14 cellular contexts compared by ENCODE assay signal in genomic region chr17:81409190-81409935, GRCh38. TPM values are rescaled to one million over a fixed set of nuclear protein-coding genes. Genes with fewer than 3 reads are reported as not detected.
DNase-seq lines count a peak whose midpoint lies in the region; TF ChIP-seq lines count a peak whose summit lies in the region.
"Had no signal": no experiment of that assay in that cellular context is flagged by ENCODE, and none has a peak within 500 bp of the region (broad histone marks: within the 10 kb centered on the region; RNA-seq: fewer than 3 reads in every experiment).

No MANE protein-coding gene starts in this region.

- H3K27me3 Mint-ChIP-seq in neural progenitor cell (ENCODE audit: insufficient read depth, low read depth) = no peaks in the 10 kb centered on the region

- peaks cover 94% of the 10 kb centered on the region for H4K20me1 ChIP-seq in neural progenitor cell (ENCODE audit: low read depth)

- H3K27ac Mint-ChIP-seq in neural progenitor cell = peak overlapping the region; percentile 46

- H3K4me2 ChIP-seq in neural progenitor cell = no peak overlapping the region
- H3K4me2 ChIP-seq: hepatocyte had no signal

- H3K27me3 ChIP-seq in neural progenitor cell = peaks cover 3% of the 10 kb centered on the region
- H3K27me3 ChIP-seq: cardiac muscle cell, hepatocyte, ovary, upper lobe of left lung had no signal

- no peak overlapping the region for H2AFZ ChIP-seq in neural progenitor cell (replicated peaks)
- H2AFZ ChIP-seq: hepatocyte had no signal

- H3K9ac ChIP-seq in neural progenitor cell = no peak overlapping the region

- H3K36me3 ChIP-seq in neural progenitor cell = no peaks in the 10 kb centered on the region
- H3K36me3 ChIP-seq: cardiac muscle cell, lower lobe of right lung, ovary, upper lobe of left lung had no signal

- TF ChIP-seq CTCF in neural progenitor cell (IDR thresholded peaks at IDR 0.05) = peak; percentile 51

- POLR2A ChIA-PET in HEK293T (lab: Yijun Ruan, JAX) = interaction anchor here (1.1 kb wide), 1 partner anchor 143 kb away, joined by 3 read pairs; the partner anchor contains the start of gene FAAP100

- DNase-seq in NCI-H1417 (lab: John Stamatoyannopoulos, UW) (peak; percentile 62 to 86 (median 81)), NCI-H1417 treated with DMSO at 0.1 percent for 48 hours (lab: John Stamatoyannopoulos, UW) (no peak), NCI-H187 (lab: John Stamatoyannopoulos, UW) (peak; percentile 14 to 86), SHP77 treated with DMSO at 0.1 percent for 48 hours (lab: John Stamatoyannopoulos, UW) (peak; percentile 74), neural progenitor cell (ENCODE audit: low spot score) (peak; percentile 75), HEK293T (ENCODE audit: extremely low spot score) (no peak), LoVo (ENCODE audit: low spot score) (no peak), AG08396 (ENCODE audit: low spot score) (no peak)
- DNase-seq: activated effector memory CD4-positive, alpha-beta T cell treated with Interleukin-2 at 50 U/mL for 16 hours; lower lobe of right lung; ovary had no signal

- peak overlapping the region; percentile 73 for H3K4me3 Mint-ChIP-seq in neural progenitor cell

- H3K27ac ChIP-seq in neural progenitor cell = no peak overlapping the region
- H3K27ac ChIP-seq: cardiac muscle cell, hepatocyte, lower lobe of right lung, ovary, upper lobe of left lung had no signal

- peaks cover 18% of the 10 kb centered on the region for H3K79me2 ChIP-seq in neural progenitor cell (ENCODE audit: low read depth)

- H3F3A ChIP-seq in neural progenitor cell (ENCODE audit: low read depth) = no peaks in the 10 kb centered on the region

- no peaks in the 10 kb centered on the region for H3K9me3 ChIP-seq in neural progenitor cell (ENCODE audit: low read depth)
- H3K9me3 ChIP-seq: lower lobe of right lung, ovary, upper lobe of left lung had no signal

- peaks cover 29% of the 10 kb centered on the region for H3K4me1 ChIP-seq in neural progenitor cell

- CTCF ChIA-PET in HEK293T (lab: Yijun Ruan, JAX) = no interaction called here

- no peaks in the 10 kb centered on the region for H3K36me3 Mint-ChIP-seq in neural progenitor cell

- H3K4me3 ChIP-seq in neural progenitor cell = no peak overlapping the region
- H3K4me3 ChIP-seq: cardiac muscle cell, hepatocyte, lower lobe of right lung, ovary, upper lobe of left lung had no signal

- H3K4me1 Mint-ChIP-seq in neural progenitor cell = peaks cover 42% of the 10 kb centered on the region

- no peaks in the 10 kb centered on the region for H3K9me3 Mint-ChIP-seq in neural progenitor cell

TF ChIP-seq in HEK293T, 16 proteins besides CTCF, POLR2A, EP300 and RAD21:
- TF ChIP-seq SP1 (IDR thresholded peaks at IDR 0.05) = no peak
- TF ChIP-seq CTBP1 (IDR thresholded peaks at IDR 0.05; ENCODE audit: borderline replicate concordance) = no peak
- TF ChIP-seq L3MBTL2 (conservative IDR thresholded peaks at IDR 0.05) = no peak
- TF ChIP-seq ARNT (IDR thresholded peaks at IDR 0.05) = no peak
- TF ChIP-seq FOXA1 (IDR thresholded peaks at IDR 0.05) = no peak
- TF ChIP-seq HDGF (IDR thresholded peaks at IDR 0.05; ENCODE audit: borderline replicate concordance) = no peak
- TF ChIP-seq TARDBP (IDR thresholded peaks at IDR 0.05) = no peak
- no peak for TF ChIP-seq ZNF384 (IDR thresholded peaks at IDR 0.05)
- TF ChIP-seq ELF4 (IDR thresholded peaks at IDR 0.05) = no peak
- no peak for TF ChIP-seq LEF1 (IDR thresholded peaks at IDR 0.05; ENCODE audit: borderline replicate concordance)
- no peak for TF ChIP-seq FOXK2 (IDR thresholded peaks at IDR 0.05)
- TF ChIP-seq, protein P1, sequence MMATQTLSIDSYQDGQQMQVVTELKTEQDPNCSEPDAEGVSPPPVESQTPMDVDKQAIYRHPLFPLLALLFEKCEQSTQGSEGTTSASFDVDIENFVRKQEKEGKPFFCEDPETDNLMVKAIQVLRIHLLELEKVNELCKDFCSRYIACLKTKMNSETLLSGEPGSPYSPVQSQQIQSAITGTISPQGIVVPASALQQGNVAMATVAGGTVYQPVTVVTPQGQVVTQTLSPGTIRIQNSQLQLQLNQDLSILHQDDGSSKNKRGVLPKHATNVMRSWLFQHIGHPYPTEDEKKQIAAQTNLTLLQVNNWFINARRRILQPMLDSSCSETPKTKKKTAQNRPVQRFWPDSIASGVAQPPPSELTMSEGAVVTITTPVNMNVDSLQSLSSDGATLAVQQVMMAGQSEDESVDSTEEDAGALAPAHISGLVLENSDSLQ (IDR thresholded peaks at IDR 0.05) = no peak
- TF ChIP-seq FOXM1 (IDR thresholded peaks at IDR 0.05; ENCODE audit: borderline replicate concordance) = no peak
- TF ChIP-seq BHLHE40 (IDR thresholded peaks at IDR 0.05; ENCODE audit: borderline replicate concordance) = no peak
TF ChIP-seq in HEK293T: peak in this region for 0.

RNA-seq across cellular contexts. Expression of gene BAHCC1, which starts 14.1 kb away (rescaled TPM):
- total RNA-seq in neural progenitor cell (ENCODE audit: low replicate concordance) = 3.4 and 26.3 TPM in 2 replicates

Comparison
In these comparisons a context has a peak if more than half of its experiments do, and no peak if none do; other contexts are left out.
1. DNase-seq: peak in NCI-H1417 (3 of 3), NCI-H187 (2 of 2), SHP77 treated with DMSO at 0.1 percent for 48 hours (single experiment) and neural progenitor cell (single experiment); none in NCI-H1417 treated with DMSO at 0.1 percent for 48 hours (single experiment), HEK293T (single experiment), LoVo (single experiment) and AG08396 (single experiment).